Comparison of ENCODE assay signal across 21 cellular contexts in the genomic region with DNA sequence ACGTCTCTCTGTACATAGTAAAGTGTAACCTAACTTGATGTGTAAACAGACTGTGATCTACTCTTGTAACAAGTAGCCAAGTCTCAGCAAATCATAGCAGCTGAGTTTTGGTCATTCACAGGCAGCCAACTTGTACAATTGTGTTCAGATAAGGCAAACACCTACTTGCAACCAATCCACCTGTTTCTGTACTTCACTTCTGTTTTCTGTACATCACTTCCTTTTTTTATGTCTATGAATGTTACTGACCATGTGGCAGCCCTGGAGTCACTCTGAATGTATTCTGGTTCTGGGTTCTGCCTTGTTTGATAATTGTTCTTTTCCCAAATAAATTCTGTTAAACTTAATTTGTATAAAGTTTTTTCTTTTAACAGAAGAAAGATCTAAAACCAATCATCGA. TPM values are rescaled to one million over a fixed set of nuclear protein-coding genes. Genes with fewer than 3 reads are reported as not detected.
DNase-seq lines count a peak whose midpoint lies in the region; ATAC-seq lines count a peak whose summit lies in the region.
"Had no signal": no experiment of that assay in that cellular context is flagged by ENCODE, and none has a peak within 500 bp of the region (broad histone marks: within the 10 kb centered on the region; RNA-seq: fewer than 3 reads in every experiment).

No MANE protein-coding gene starts in this region.

- H3K36me3 ChIP-seq in Karpas-422 (ENCODE audit: insufficient read depth, low read length): no peaks in the 10 kb centered on the region
- H3K36me3 ChIP-seq: BE2C, Peyer's patch, tibial artery had no signal

- CTCF ChIA-PET in activated naive CD4-positive, alpha-beta T cell treated with anti-CD3 and anti-CD28 coated beads, Interleukin-2, amount 10 ng/mL, durations not matched to agents 7 days and 5 days (lab: Charles Lee): interaction anchor here (1.2 kb wide), 1 partner anchor 92 kb away, joined by 3 read pairs; no protein-coding TSS in a partner anchor

- H3K9me3 ChIP-seq in Karpas-422 (ENCODE audit: low read length): no peaks in the 10 kb centered on the region; the same call in 1 of the 2 replicates
- H3K9me3 ChIP-seq: BE2C, Peyer's patch, tibial artery had no signal

- H3K4me3 ChIP-seq in Karpas-422 (ENCODE audit: low read length): no peak overlapping the region
- H3K4me3 ChIP-seq: hepatocyte, Peyer's patch, tibial artery had no signal

- peaks cover 18% of the 10 kb centered on the region for H3K4me1 Mint-ChIP-seq in memory B cell
- no peaks in the 10 kb centered on the region for H3K4me1 Mint-ChIP-seq in activated naive CD4-positive, alpha-beta T cell treated with anti-CD3 and anti-CD28 coated beads, Interleukin-2, amount 10 ng/mL, durations not matched to agents 7 days and 5 days
- H3K4me1 Mint-ChIP-seq: endodermal cell, neural crest cell had no signal

- no peak overlapping the region for H3K27ac Mint-ChIP-seq in memory B cell
- no peak overlapping the region for H3K27ac Mint-ChIP-seq in activated naive CD4-positive, alpha-beta T cell treated with anti-CD3 and anti-CD28 coated beads, Interleukin-2, amount 10 ng/mL, durations not matched to agents 7 days and 5 days
- H3K27ac Mint-ChIP-seq: activated naive CD4-positive, alpha-beta T cell treated with anti-CD3 and anti-CD28 coated beads for 36 hours; endodermal cell; HFFc6 had no signal

- H3K36me3 Mint-ChIP-seq in memory B cell: no peaks in the 10 kb centered on the region
- peaks cover 1% of the 10 kb centered on the region for H3K36me3 Mint-ChIP-seq in activated naive CD4-positive, alpha-beta T cell treated with anti-CD3 and anti-CD28 coated beads, Interleukin-2, amount 10 ng/mL, durations not matched to agents 7 days and 5 days

- H3K9ac ChIP-seq in Karpas-422 (ENCODE audit: low read length): no peak overlapping the region

- H3K9me2 ChIP-seq in Karpas-422 (replicated peaks; ENCODE audit: insufficient read depth, low read length): no peaks in the 10 kb centered on the region

- peaks cover 4% of the 10 kb centered on the region; the same call in 1 of the 2 replicates for H3K4me1 ChIP-seq in Karpas-422 (ENCODE audit: low read length)
- H3K4me1 ChIP-seq: BE2C, Peyer's patch, tibial artery had no signal

- H3K4me2 ChIP-seq in Karpas-422 (ENCODE audit: low read depth, low read length, poor library complexity, severe bottlenecking): no peak overlapping the region
- H3K4me2 ChIP-seq: hepatocyte had no signal

- ATAC-seq in GM18858 (IDR thresholded peaks at IDR 0.05; ENCODE audit: unreplicated experiment) (peak; percentile 87), HG02623 (IDR thresholded peaks at IDR 0.05; ENCODE audit: unreplicated experiment) (peak; percentile 67), memory B cell (ENCODE audit: low read depth) (peak; percentile 96), HG03378 (IDR thresholded peaks at IDR 0.05; ENCODE audit: unreplicated experiment) (no peak)

- H4K20me1 ChIP-seq in Karpas-422 (ENCODE audit: insufficient read depth, low read depth, low read length): no peaks in the 10 kb centered on the region

- no peaks in the 10 kb centered on the region for H3K9me3 Mint-ChIP-seq in memory B cell
- no peaks in the 10 kb centered on the region for H3K9me3 Mint-ChIP-seq in activated naive CD4-positive, alpha-beta T cell treated with anti-CD3 and anti-CD28 coated beads, Interleukin-2, amount 10 ng/mL, durations not matched to agents 7 days and 5 days
- H3K9me3 Mint-ChIP-seq: HFFc6 had no signal

- no peak overlapping the region for H3K27ac ChIP-seq in Karpas-422 (ENCODE audit: low read length)
- H3K27ac ChIP-seq: hepatocyte, Peyer's patch, tibial artery had no signal

- no peaks in the 10 kb centered on the region for H3K27me3 Mint-ChIP-seq in memory B cell
- no peaks in the 10 kb centered on the region for H3K27me3 Mint-ChIP-seq in activated naive CD4-positive, alpha-beta T cell treated with anti-CD3 and anti-CD28 coated beads, Interleukin-2, amount 10 ng/mL, durations not matched to agents 7 days and 5 days

- H2AFZ ChIP-seq in Karpas-422 (ENCODE audit: low read length): no peak overlapping the region
- H2AFZ ChIP-seq: hepatocyte had no signal

- H3K79me2 ChIP-seq in Karpas-422 (ENCODE audit: low read length): no peaks in the 10 kb centered on the region
- H3K79me2 ChIP-seq: hepatocyte had no signal

- H3K27me3 ChIP-seq in Karpas-422 (ENCODE audit: low read length): no peaks in the 10 kb centered on the region
- H3K27me3 ChIP-seq: BE2C, hepatocyte, Peyer's patch, tibial artery had no signal

- DNase-seq in Karpas-422 (peak; percentile 40), memory B cell (ENCODE audit: low spot score in 2 of 2) (no peak), occipital lobe (lab: John Stamatoyannopoulos, UW) (no peak)
- no peak for DNase-seq in activated naive CD4-positive, alpha-beta T cell treated with anti-CD3 and anti-CD28 coated beads, Interleukin-2, amount 10 ng/mL, durations not matched to agents 7 days and 5 days
- DNase-seq: activated CD4-positive, alpha-beta T cell treated with anti-CD3 and anti-CD28 coated beads, Interleukin-2, amount 50 U/mL, for 4 hours; activated naive CD4-positive, alpha-beta T cell treated with anti-CD3 and anti-CD28 coated beads for 36 hours; BE2C; endodermal cell; HFFc6; kidney; mammary epithelial cell; NCI-H2029 treated with DMSO at 0.1 percent for 48 hours; NCI-H524; Peyer's patch; tibial artery had no signal

- no peak overlapping the region for H3K4me3 Mint-ChIP-seq in memory B cell
- no peak overlapping the region for H3K4me3 Mint-ChIP-seq in activated naive CD4-positive, alpha-beta T cell treated with anti-CD3 and anti-CD28 coated beads, Interleukin-2, amount 10 ng/mL, durations not matched to agents 7 days and 5 days
- H3K4me3 Mint-ChIP-seq: activated naive CD4-positive, alpha-beta T cell treated with anti-CD3 and anti-CD28 coated beads for 36 hours; endodermal cell; HFFc6; neural crest cell had no signal

RNA-seq across cellular contexts. Expression of gene RLN2, which starts 26.0 kb away (rescaled TPM):
- not detected in 2 replicates for total RNA-seq in Karpas-422 (2014; rRNA removed; shearing (Covaris generic); ENCODE audit: low replicate concordance)
- not detected for total RNA-seq in occipital lobe
- total RNA-seq: HFFc6, MCF 10A had no signal

RNA-seq across cellular contexts. Expression of gene INSL4, which starts 47.3 kb away (rescaled TPM):
- total RNA-seq in Karpas-422 (2014; rRNA removed; shearing (Covaris generic); ENCODE audit: low replicate concordance): not detected in 2 replicates
- total RNA-seq in occipital lobe: not detected
- total RNA-seq: activated naive CD4-positive, alpha-beta T cell treated with anti-CD3 and anti-CD28 coated beads for 36 hours; endodermal cell; HFFc6; kidney; mammary epithelial cell; MCF 10A; neural crest cell; Peyer's patch had no signal
